In the genomic region with DNA sequence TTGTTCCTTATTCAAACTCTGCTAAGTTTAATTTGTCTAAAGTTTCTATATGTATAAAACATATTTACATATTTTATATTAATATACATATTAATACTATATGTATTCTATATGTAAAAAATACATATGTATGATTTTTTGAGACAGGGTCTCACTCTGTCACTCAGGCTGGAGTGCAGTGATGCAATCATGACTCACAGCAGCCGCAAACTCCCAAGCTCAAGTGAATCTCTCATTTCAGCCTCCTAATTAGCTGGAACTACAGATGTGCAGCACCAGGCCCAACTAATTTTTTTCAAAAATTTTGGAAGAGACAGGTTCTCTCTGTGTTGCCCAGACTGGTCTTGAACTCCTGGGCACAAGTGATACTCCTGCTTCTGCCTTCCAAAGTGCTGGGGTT, we compare ENCODE assay signal across 2 cellular contexts.
TF ChIP-seq lines count a peak whose summit lies in the region.

No MANE protein-coding gene starts in this region.

TF ChIP-seq in HepG2, 621 proteins besides CTCF, POLR2A, EP300 and RAD21:
- TF ChIP-seq MEIS2 (CRISPR knock-in tag; IDR thresholded peaks at IDR 0.05) (no peak), FOSL2 (CRISPR knock-in tag; IDR thresholded peaks at IDR 0.05) (0 out of 2 replicates have a peak, but pooled peaks have one; percentile 8), SOX13 (IDR thresholded peaks at IDR 0.05) (no peak), SOX13 (CRISPR knock-in tag; conservative IDR thresholded peaks at IDR 0.05 in 1 of 2, IDR thresholded peaks at IDR 0.05 in 1 of 2) (no peak), ZC3H4 (CRISPR knock-in tag; IDR thresholded peaks at IDR 0.05; ENCODE audit: borderline replicate concordance) (no peak), FOXA3 (CRISPR knock-in tag; IDR thresholded peaks at IDR 0.05) (no peak), SMAD3 (CRISPR knock-in tag; IDR thresholded peaks at IDR 0.05) (no peak)
- TF ChIP-seq, protein P1, sequence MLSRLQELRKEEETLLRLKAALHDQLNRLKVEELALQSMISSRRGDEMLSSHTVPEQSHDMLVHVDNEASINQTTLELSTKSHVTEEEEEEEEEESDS (CRISPR knock-in tag; IDR thresholded peaks at IDR 0.05; ENCODE audit: borderline replicate concordance), result no peak
- TF ChIP-seq, protein P2, sequence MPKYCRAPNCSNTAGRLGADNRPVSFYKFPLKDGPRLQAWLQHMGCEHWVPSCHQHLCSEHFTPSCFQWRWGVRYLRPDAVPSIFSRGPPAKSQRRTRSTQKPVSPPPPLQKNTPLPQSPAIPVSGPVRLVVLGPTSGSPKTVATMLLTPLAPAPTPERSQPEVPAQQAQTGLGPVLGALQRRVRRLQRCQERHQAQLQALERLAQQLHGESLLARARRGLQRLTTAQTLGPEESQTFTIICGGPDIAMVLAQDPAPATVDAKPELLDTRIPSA (CRISPR knock-in tag; IDR thresholded peaks at IDR 0.05; ENCODE audit: borderline replicate concordance), result no peak

TF ChIP-seq in H1, 55 proteins besides CTCF, POLR2A, EP300 and RAD21:
- TF ChIP-seq CEBPB (IDR thresholded peaks at IDR 0.05; ENCODE audit: low read depth, low read length) (peak; percentile 6; the same call in 1 of the 2 replicates), TAF7 (optimal IDR thresholded peaks at IDR 0.05; ENCODE audit: borderline replicate concordance, low read depth, low read length) (no peak)
